22 cellular contexts compared by ENCODE assay signal in genomic region chr3:128701342-128702212, GRCh38. TPM values are rescaled to one million over a fixed set of nuclear protein-coding genes. Genes with fewer than 3 reads are reported as not detected.
DNase-seq lines count a peak whose midpoint lies in the region; ATAC-seq, FAIRE-seq and TF ChIP-seq lines count a peak whose summit lies in the region.
"Had no signal": no experiment of that assay in that cellular context is flagged by ENCODE, and none has a peak within 500 bp of the region (broad histone marks: within the 10 kb centered on the region; RNA-seq: fewer than 3 reads in every experiment).

No MANE protein-coding gene starts in this region.

- WGBS in GM12878 (ENCODE audit: insufficient coverage, insufficient replicate concordance, low lambda C conversion rate, missing lambda C conversion rate): 42% methylated on average over 11 of the region's 11 CpGs
- WGBS in suprapubic skin: 76% methylated on average over 11 of the region's 11 CpGs

- no peaks in the 10 kb centered on the region for H3K9me3 ChIP-seq in GM12878 (replicated peaks; ENCODE audit: control insufficient read depth, insufficient read depth, low read length)
- no peaks in the 10 kb centered on the region for H3K9me3 ChIP-seq in A673 (ENCODE audit: low read depth, low read length, poor library complexity, severe bottlenecking)
- H3K9me3 ChIP-seq in suprapubic skin: no peaks in the 10 kb centered on the region
- H3K9me3 ChIP-seq: right atrium auricular region, SJSA1, stomach had no signal

- in situ Hi-C loops in KBM-7 (cut with MboI; ENCODE audit: low pct_unique_long_range_greater_than_20kb, low sequenced_read_pairs) (no loop called here), GM12878 (cut with MboI) (no loop called here)

- no peaks in the 10 kb centered on the region for H4K20me1 ChIP-seq in GM12878 (ENCODE audit: control insufficient read depth, insufficient read depth)

- TF ChIP-seq CTCF in GM12878 (IDR thresholded peaks at IDR 0.05 in 2 of 3, conservative IDR thresholded peaks at IDR 0.05 in 1 of 3; ENCODE audit: control insufficient read depth in 2 of 3, extremely low read depth in 1 of 3, insufficient read depth in 1 of 3, low read depth in 3 of 3, low read length in 3 of 3): no peak
- TF ChIP-seq CTCF in A673 (conservative IDR thresholded peaks at IDR 0.05; ENCODE audit: low read depth, low read length): no peak
- TF ChIP-seq CTCF in suprapubic skin (IDR thresholded peaks at IDR 0.05): no peak

- no peak for TF ChIP-seq RAD21 in GM12878 (IDR thresholded peaks at IDR 0.05; ENCODE audit: insufficient read depth, low read depth, low read length)

- TF ChIP-seq POLR2A in GM12878 (IDR thresholded peaks at IDR 0.05; ENCODE audit: low read depth, low read length) (no peak), suprapubic skin (IDR thresholded peaks at IDR 0.05) (no peak)

- no peak overlapping the region for H3K4me3 ChIP-seq in GM12878
- no peak overlapping the region for H3K4me3 ChIP-seq in A673 (ENCODE audit: low read depth, low read length, poor library complexity, severe bottlenecking)
- no peak overlapping the region for H3K4me3 ChIP-seq in suprapubic skin
- H3K4me3 ChIP-seq: right atrium auricular region, SJSA1, stomach had no signal

- H3K27ac ChIP-seq in GM12878 (ENCODE audit: control insufficient read depth, insufficient read depth): no peak overlapping the region
- no peak overlapping the region for H3K27ac ChIP-seq in A673 (ENCODE audit: low read depth, low read length, poor library complexity, severe bottlenecking)
- no peak overlapping the region for H3K27ac ChIP-seq in suprapubic skin
- H3K27ac ChIP-seq: right atrium auricular region, SJSA1 had no signal

- intact Hi-C loops in GM12878 (cut with micrococcal nuclease; ENCODE audit: unreplicated experiment) (no loop called here), A673 (cut with micrococcal nuclease; ENCODE audit: unreplicated experiment) (no loop called here)

- CTCF ChIA-PET in GM12878 (lab: Yijun Ruan, JAX): interaction anchor here (1.0 kb wide), 1 partner anchor 21 kb away, joined by 3 read pairs; no protein-coding TSS in a partner anchor
- CTCF ChIA-PET in A673 (lab: Charles Lee): interaction anchor here (1.5 kb wide), 1 partner anchor 21 kb away, joined by 3 read pairs; no protein-coding TSS in a partner anchor

- TF ChIP-seq EP300 in GM12878 (IDR thresholded peaks at IDR 0.05; ENCODE audit: borderline replicate concordance in 1 of 2, control insufficient read depth in 1 of 2, low read depth in 2 of 2, low read length in 2 of 2) (no peak), suprapubic skin (IDR thresholded peaks at IDR 0.05) (no peak)

- H3K79me2 ChIP-seq in GM12878 (ENCODE audit: control insufficient read depth, insufficient read depth, low read length): no peaks in the 10 kb centered on the region

- no peak overlapping the region for H3K4me2 ChIP-seq in GM12878 (ENCODE audit: control insufficient read depth, insufficient read depth)

- H3K36me3 ChIP-seq in GM12878 (ENCODE audit: control insufficient read depth in 2 of 2, insufficient read depth in 2 of 2, low read length in 1 of 2) (no peaks in the 10 kb centered on the region), A673 (ENCODE audit: insufficient read depth, low read length, poor library complexity, severe bottlenecking) (no peaks in the 10 kb centered on the region), suprapubic skin (no peaks in the 10 kb centered on the region)
- H3K36me3 ChIP-seq: right atrium auricular region, SJSA1, stomach had no signal

- RAD21 ChIA-PET in GM12878 (lab: Charles Lee; ENCODE audit: unreplicated experiment): no interaction called here

- no peak for ATAC-seq in GM12878

- POLR2A ChIA-PET in GM12878 (lab: Charles Lee): no interaction called here
- POLR2A ChIA-PET in A673 (lab: Charles Lee; ENCODE audit: low non-redundant PET): no interaction called here

- no peak overlapping the region for H2AFZ ChIP-seq in GM12878 (ENCODE audit: control insufficient read depth, low read depth, low read length)

- no peak for FAIRE-seq in GM12878 (lab: Jason Lieb, UNC)
- FAIRE-seq: urothelium cell line had no signal

- BruUV-seq in GM12878 (replicated peaks; lab: Mats Ljungman, UMichigan): no TSS peak
- no TSS peak for BruUV-seq in A673 (replicated peaks; lab: Mats Ljungman, UMichigan)

- SMC1A ChIA-PET in GM12878 (lab: Charles Lee; ENCODE audit: uncharacterized antibody, unreplicated experiment): no interaction called here

- H3K27me3 ChIP-seq in GM12878 (replicated peaks in 1 of 2; ENCODE audit: control insufficient read depth in 2 of 2, insufficient read depth in 2 of 2, low read length in 1 of 2) (0 out of 4 replicates have a peak, but pooled peaks cover 0 to 4% of the 10 kb centered on the region in 2 experiments), A673 (replicated peaks; ENCODE audit: insufficient read depth, low read depth, low read length, poor library complexity) (no peaks in the 10 kb centered on the region), suprapubic skin (no peaks in the 10 kb centered on the region)
- H3K27me3 ChIP-seq: right atrium auricular region, SJSA1, stomach had no signal

- DNase-seq in AG08396 (ENCODE audit: low spot score) (peak; percentile 55), KBM-7 (peak; percentile 48), GM12878 (ENCODE audit: low read depth, low spot score) (no peak), left kidney (ENCODE audit: low read depth, low spot score) (peak; percentile 59), NCI-H1417 treated with DMSO at 0.1 percent for 48 hours (lab: John Stamatoyannopoulos, UW) (no peak), A673 (ENCODE audit: low spot score) (no peak), suprapubic skin (ENCODE audit: low spot score in 2 of 2) (no peak)
- DNase-seq in activated CD4-positive, alpha-beta T cell treated with anti-CD3 and anti-CD28 coated beads, Interleukin-2, amount 50 U/mL, for 48 hours: no peak
- DNase-seq: ACHN; activated CD4-positive, alpha-beta T cell treated with anti-CD3 and anti-CD28 coated beads for 1 hour; caudate nucleus; CD8-positive, alpha-beta memory T cell; endodermal cell; foreskin melanocyte; NCI-H1694; NCI-H446 treated with DMSO at 0.1 percent for 48 hours; occipital lobe; stomach; T-helper 9 cell had no signal

- H3K9ac ChIP-seq in GM12878 (ENCODE audit: control insufficient read depth, insufficient read depth, low read length): no peak overlapping the region

- no peaks in the 10 kb centered on the region for H3K4me1 ChIP-seq in GM12878 (ENCODE audit: control insufficient read depth, insufficient read depth, low read length)
- H3K4me1 ChIP-seq in A673 (ENCODE audit: insufficient read depth, low read length, poor library complexity, severe bottlenecking): no peaks in the 10 kb centered on the region
- peaks cover 4% of the 10 kb centered on the region for H3K4me1 ChIP-seq in suprapubic skin
- H3K4me1 ChIP-seq: right atrium auricular region, SJSA1 had no signal

TF ChIP-seq in GM12878, 131 proteins besides CTCF, POLR2A, EP300 and RAD21:
- TF ChIP-seq RUNX3 (IDR thresholded peaks at IDR 0.05; ENCODE audit: low read length) (peak; percentile 47; the same call in 1 of the 2 replicates), YBX1 (IDR thresholded peaks at IDR 0.05) (no peak), SPI1 (IDR thresholded peaks at IDR 0.05; ENCODE audit: borderline replicate concordance, insufficient read depth, low read depth, low read length) (peak; percentile 33; the same call in 1 of the 2 replicates)

RNA-seq across cellular contexts. Expression of gene RAB7A, which starts 24.4 kb away (rescaled TPM):
- 50.5 and 54.9 TPM in 2 replicates for total RNA-seq in GM12878 (2013; cell fraction: nucleolus; rRNA removed)
- 42.2 and 44.4 TPM in 2 replicates for total RNA-seq in GM12878 (2014; rRNA removed)
- total RNA-seq in GM12878 (2014; rRNA removed; fragmentation: Illumina TruSeq; extraction: Trizol): 73.7 and 75.3 TPM in 2 replicates
- total RNA-seq in GM12878 (2021): 151 and 171 TPM in 2 replicates
- polyA plus RNA-seq in GM12878 (2011; ENCODE audit: low read depth): 84.8 TPM
- 212 and 237 TPM in 2 replicates for polyA plus RNA-seq in GM12878 (2011; rRNA removed)
- 163 and 202 TPM in 2 replicates for polyA plus RNA-seq in GM12878 (2011; cell fraction: cytosol; rRNA removed)
- polyA plus RNA-seq in GM12878 (2011; cell fraction: nucleus; rRNA removed): 39.0 and 42.1 TPM in 2 replicates
- 118 and 135 TPM in 2 replicates for polyA plus RNA-seq in GM12878 (2012)
- polyA plus RNA-seq in GM12878 (2014; fragmentation: Illumina TruSeq; extraction: Trizol): 200 and 201 TPM in 2 replicates
- 10 to 100 TPM; 40.3 to 43.0 TPM for polyA plus RNA-seq in GM12878 (2014; fragmentation: Nextera tagmentation; extraction: Ambion mirVana)
- 136 and 148 TPM in 2 replicates for polyA plus RNA-seq in GM12878 (2014; rRNA removed)
- 100 to 1,000 TPM; 175 to 183 TPM for polyA plus RNA-seq in GM12878 (2016; fragmentation: Nextera tagmentation; extraction: Ambion mirVana)
- polyA minus RNA-seq in GM12878 (2011; rRNA and poly(A)+ RNA removed): 132 and 142 TPM in 2 replicates
- polyA minus RNA-seq in GM12878 (2011; cell fraction: cytosol; rRNA and poly(A)+ RNA removed): 53.9 and 75.5 TPM in 2 replicates
- polyA minus RNA-seq in GM12878 (2011; cell fraction: nucleus; rRNA and poly(A)+ RNA removed): 15.8 and 25.5 TPM in 2 replicates
- total RNA-seq in A673 (2021): 245 and 258 TPM in 2 replicates
- total RNA-seq in suprapubic skin: 100 to 1,000 TPM; 120 to 154 (median 133) TPM

RNA-seq across cellular contexts. Expression of gene RPN1, which starts 51.0 kb away (rescaled TPM):
- 135 and 154 TPM in 2 replicates for total RNA-seq in GM12878 (2013; cell fraction: nucleolus; rRNA removed)
- total RNA-seq in GM12878 (2014; rRNA removed) (223 and 227 TPM in 2 replicates), GM12878 (2014; rRNA removed; fragmentation: Illumina TruSeq; extraction: Trizol) (153 and 162 TPM in 2 replicates), GM12878 (2021) (147 and 150 TPM in 2 replicates), A673 (2021) (239 and 254 TPM in 2 replicates), suprapubic skin (100 to 1,000 TPM in 3 of 4 donors, 10 to 100 TPM in 1; 91.5 to 150 (median 148) TPM)
- polyA plus RNA-seq in GM12878 (2011; ENCODE audit: low read depth): 86.6 TPM
- polyA plus RNA-seq in GM12878 (2011; rRNA removed) (231 and 241 TPM in 2 replicates), GM12878 (2014; fragmentation: Illumina TruSeq; extraction: Trizol) (136 and 142 TPM in 2 replicates), GM12878 (2014; fragmentation: Nextera tagmentation; extraction: Ambion mirVana) (10 to 100 TPM; 56.1 to 58.3 TPM), GM12878 (2014; rRNA removed) (146 and 152 TPM in 2 replicates), GM12878 (2016; fragmentation: Nextera tagmentation; extraction: Ambion mirVana) (100 to 1,000 TPM; 260 to 266 TPM)
- polyA plus RNA-seq in GM12878 (2011; cell fraction: cytosol; rRNA removed): 154 and 157 TPM in 2 replicates
- 87.4 and 115 TPM in 2 replicates for polyA plus RNA-seq in GM12878 (2011; cell fraction: nucleus; rRNA removed)
- polyA plus RNA-seq in GM12878 (2012): 113 TPM in 2 replicates
- 280 and 296 TPM in 2 replicates for polyA minus RNA-seq in GM12878 (2011; rRNA and poly(A)+ RNA removed)
- polyA minus RNA-seq in GM12878 (2011; cell fraction: cytosol; rRNA and poly(A)+ RNA removed): 78.7 and 87.7 TPM in 2 replicates
- 45.7 and 72.0 TPM in 2 replicates for polyA minus RNA-seq in GM12878 (2011; cell fraction: nucleus; rRNA and poly(A)+ RNA removed)

Comparison
In these comparisons a context has a peak if more than half of its experiments do, and no peak if none do; other contexts are left out.
1. DNase-seq: peak in AG08396 (single experiment), KBM-7 (single experiment) and left kidney (single experiment); none in GM12878 (single experiment), NCI-H1417 treated with DMSO at 0.1 percent for 48 hours (single experiment), A673 (single experiment), suprapubic skin (0 of 2) and activated CD4-positive, alpha-beta T cell treated with anti-CD3 and anti-CD28 coated beads, Interleukin-2, amount 50 U/mL, for 48 hours (0 of 2).